ENCODE assay signal across 12 cellular contexts in genomic region chr2:95277246-95277906, GRCh38. TPM values are rescaled to one million over a fixed set of nuclear protein-coding genes. Genes with fewer than 3 reads are reported as not detected.
DNase-seq lines count a peak whose midpoint lies in the region; ATAC-seq and TF ChIP-seq lines count a peak whose summit lies in the region.
"Had no signal": no experiment of that assay in that cellular context is flagged by ENCODE, and none has a peak within 500 bp of the region (broad histone marks: within the 10 kb centered on the region; RNA-seq: fewer than 3 reads in every experiment).

No MANE protein-coding gene starts in this region.

- H3K9me3 Mint-ChIP-seq in MCF 10A (ENCODE audit: unreplicated experiment), result no peaks in the 10 kb centered on the region
- H3K9me3 Mint-ChIP-seq: mesothelial cell of epicardium had no signal

- TF ChIP-seq POLR2A in breast epithelium (IDR thresholded peaks at IDR 0.05) (no peak), transverse colon (IDR thresholded peaks at IDR 0.05) (peak; percentile 22)

- no peaks in the 10 kb centered on the region for H3K27me3 Mint-ChIP-seq in MCF 10A (ENCODE audit: insufficient read depth, unreplicated experiment)
- H3K27me3 Mint-ChIP-seq: B cell had no signal

- ATAC-seq in GM19452 (IDR thresholded peaks at IDR 0.05; ENCODE audit: unreplicated experiment), result no peak

- H3K27ac ChIP-seq in breast epithelium, result peak overlapping the region in 1 of 2 donors; percentile 50
- H3K27ac ChIP-seq in transverse colon, result peak overlapping the region; percentile 46 to 86 (median 80)

- peak overlapping the region; percentile 55 for H3K4me3 Mint-ChIP-seq in MCF 10A (ENCODE audit: unreplicated experiment)
- H3K4me3 Mint-ChIP-seq: B cell, mesothelial cell of epicardium had no signal

- DNase-seq in MCF 10A (ENCODE audit: unreplicated experiment), result peak; percentile 90
- no peak for DNase-seq in breast epithelium (ENCODE audit: low spot score in 2 of 2)
- DNase-seq in RPMI8226, result peak; percentile 51
- DNase-seq in iPS-NIHi7 (ENCODE audit: extremely low spot score), result peak; percentile 66
- peak; percentile 79 for DNase-seq in transverse colon
- DNase-seq in cerebellar cortex (ENCODE audit: low spot score), result no peak
- DNase-seq in stimulated activated CD4-positive, alpha-beta T cell treated with anti-CD3 and anti-CD28 coated beads, Interleukin-12 subunit alpha, Interleukin-12 subunit beta, amount 100 ng/mL, for 4 hours, result no peak
- DNase-seq: anterior cingulate cortex; stimulated activated CD4-positive, alpha-beta T cell treated with anti-CD3 and anti-CD28 coated beads, Interleukin-15, amount 100 ng/mL, for 24 hours had no signal

- H3K4me3 ChIP-seq in breast epithelium, result no peak overlapping the region
- H3K4me3 ChIP-seq in transverse colon, result no peak overlapping the region

- WGBS in transverse colon (ENCODE audit: low coverage in 1 of 2), 2 donors, result 76% methylated on average over 10 of the region's 11 CpGs; no CpG with 5 or more reads in 1 of the 2 donors

- TF ChIP-seq EP300 in transverse colon (IDR thresholded peaks at IDR 0.05; ENCODE audit: low read depth), result no peak

- in situ Hi-C loops in transverse colon (cut with MboI; ENCODE audit: low pct_ligation_motif_present in 1 of 4, low pct_unique_long_range_greater_than_20kb in 1 of 4, low sequenced_read_pairs in 3 of 4), result no loop called here

- intact Hi-C loops in MCF 10A (cut with micrococcal nuclease) (loop anchor here (1.0 kb wide), 1 partner anchor 38 kb away; no protein-coding TSS in a partner anchor), breast epithelium (cut with DNase I; ENCODE audit: low total_unique reads) (no loop called here), transverse colon (cut with DNase I; ENCODE audit: low total_unique reads) (no loop called here)

- H3K4me1 ChIP-seq in breast epithelium (peaks cover 0 to 4% of the 10 kb centered on the region in 2 donors), transverse colon (peaks cover 0 to 34% (median 28%) of the 10 kb centered on the region in 4 donors)

- no peaks in the 10 kb centered on the region for H3K36me3 Mint-ChIP-seq in MCF 10A (ENCODE audit: insufficient read depth, unreplicated experiment)
- H3K36me3 Mint-ChIP-seq: mesothelial cell of epicardium had no signal

- no peaks in the 10 kb centered on the region for H3K9me3 ChIP-seq in breast epithelium
- H3K9me3 ChIP-seq in transverse colon, result no peaks in the 10 kb centered on the region

- CTCF ChIA-PET in MCF 10A (lab: Yijun Ruan, JAX), result interaction anchor here (0.6 to 3.0 kb wide), 26 partner anchors 9 to 271 kb away, joined by 3 to 48 read pairs (median 4); no protein-coding TSS in a partner anchor

- POLR2A ChIA-PET in MCF 10A (lab: Yijun Ruan, JAX), result interaction anchor here (0.8 to 2.1 kb wide), 14 partner anchors 11 to 126 kb away, joined by 3 to 20 read pairs (median 4); no protein-coding TSS in a partner anchor

- peak overlapping the region; percentile 63 for H3K27ac Mint-ChIP-seq in MCF 10A (ENCODE audit: low read depth, unreplicated experiment)
- H3K27ac Mint-ChIP-seq: B cell, mesothelial cell of epicardium had no signal

- H3K27me3 ChIP-seq in breast epithelium (no peaks in the 10 kb centered on the region), transverse colon (no peaks in the 10 kb centered on the region)

- H3K4me1 Mint-ChIP-seq in MCF 10A (ENCODE audit: insufficient read depth, unreplicated experiment), result peaks cover 31% of the 10 kb centered on the region
- H3K4me1 Mint-ChIP-seq: B cell had no signal

- no TSS peak for BruUV-seq in MCF 10A (replicated peaks; lab: Mats Ljungman, UMichigan)

- no peak for TF ChIP-seq CTCF in MCF 10A (IDR thresholded peaks at IDR 0.05; ENCODE audit: unreplicated experiment)
- TF ChIP-seq CTCF in breast epithelium (IDR thresholded peaks at IDR 0.05), result peak in 1 of 3 donors; percentile 27
- peak; percentile 12 to 77 (median 43) for TF ChIP-seq CTCF in transverse colon (IDR thresholded peaks at IDR 0.05)

- H3K36me3 ChIP-seq in breast epithelium (no peaks in the 10 kb centered on the region), transverse colon (no peaks in the 10 kb centered on the region)

RNA-seq across cellular contexts. Expression of gene PROM2, which starts 3.1 kb away (rescaled TPM):
- 2.6 and 2.8 TPM in 2 replicates for total RNA-seq in MCF 10A (2022)
- total RNA-seq in breast epithelium, result 10 to 100 TPM in 2 of 3 donors, 1 to 10 TPM in 1; 1.4 to 48.8 (median 47.7) TPM
- 10 to 100 TPM; 20.2 to 46.6 (median 28.6) TPM for total RNA-seq in transverse colon

RNA-seq across cellular contexts. Expression of gene KCNIP3, which starts 19.8 kb away (rescaled TPM):
- total RNA-seq in MCF 10A (2022), result 9.5 and 15.6 TPM in 2 replicates
- total RNA-seq in breast epithelium, result 10 to 100 TPM; 14.4 to 30.1 (median 15.1) TPM
- 1 to 10 TPM; 1.8 to 4.0 (median 2.2) TPM for total RNA-seq in transverse colon
- total RNA-seq: B cell had no signal

Comparison
In these comparisons a context has a peak if more than half of its experiments do, and no peak if none do; other contexts are left out.
1. DNase-seq: peak in MCF 10A (single experiment), RPMI8226 (single experiment), iPS-NIHi7 (single experiment) and transverse colon (single experiment); none in breast epithelium (0 of 2), cerebellar cortex (single experiment) and stimulated activated CD4-positive, alpha-beta T cell treated with anti-CD3 and anti-CD28 coated beads, Interleukin-12 subunit alpha, Interleukin-12 subunit beta, amount 100 ng/mL, for 4 hours (single experiment).